1 cellular context compared by ENCODE assay signal in genomic region chr5:52802272-52803011, GRCh38.
TF ChIP-seq lines count a peak whose summit lies in the region.

No MANE protein-coding gene starts in this region.

TF ChIP-seq in IMR-90, 13 proteins besides CTCF, POLR2A, EP300 and RAD21 (continued from another document):
- TF ChIP-seq CHD1 (IDR thresholded peaks at IDR 0.05; ENCODE audit: low read depth, low read length): no peak
